In genomic region chr17:39598047-39598481, GRCh38 we compare ENCODE assay signal across 1 cellular context.
A peak's percentile ranks its signal among the peaks of the same experiment; 100 is the strongest.
TF ChIP-seq lines count a peak whose summit lies in the region.

No MANE protein-coding gene starts in this region.

TF ChIP-seq in H1, 55 proteins besides CTCF, POLR2A, EP300 and RAD21:
- peak; percentile 87 for TF ChIP-seq RNF2 (IDR thresholded peaks at IDR 0.05; ENCODE audit: borderline replicate concordance, low read depth, low read length, missing control alignments, poor library complexity, severe bottlenecking)
- TF ChIP-seq SIN3A (conservative IDR thresholded peaks at IDR 0.05 in 1 of 2, IDR thresholded peaks at IDR 0.05 in 1 of 2; ENCODE audit: low read depth in 1 of 2, low read length in 2 of 2): no peak
- TF ChIP-seq JUN (IDR thresholded peaks at IDR 0.05; ENCODE audit: low read depth, low read length): no peak
- TF ChIP-seq SUZ12 (IDR thresholded peaks at IDR 0.05; ENCODE audit: low read length): peak; percentile 64
